Comparison of ENCODE assay signal across 16 cellular contexts in the genomic region with DNA sequence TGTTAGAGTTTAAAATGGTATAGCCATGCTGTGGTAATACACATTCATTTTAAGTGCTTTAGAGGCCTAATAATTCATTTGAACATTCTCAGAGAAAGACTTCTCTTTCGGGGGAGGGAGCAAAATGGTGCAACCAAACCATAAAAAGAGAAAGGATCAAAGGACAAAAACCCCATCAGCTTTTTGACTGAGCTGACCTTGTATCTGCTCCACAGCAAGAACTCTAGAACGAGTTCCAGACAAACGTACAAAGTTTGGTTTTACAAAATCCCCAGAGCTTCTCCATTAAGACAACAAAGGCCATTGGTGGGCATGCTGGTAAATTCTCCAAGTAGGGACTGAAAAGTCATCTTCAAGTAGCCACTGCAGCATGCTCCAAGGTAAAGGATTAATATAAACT.
DNase-seq lines count a peak whose midpoint lies in the region; ATAC-seq and TF ChIP-seq lines count a peak whose summit lies in the region.
"Had no signal": no experiment of that assay in that cellular context is flagged by ENCODE, and none has a peak within 500 bp of the region (broad histone marks: within the 10 kb centered on the region; RNA-seq: fewer than 3 reads in every experiment).

No MANE protein-coding gene starts in this region.

- H3K9me3 ChIP-seq in Karpas-422 (ENCODE audit: low read length), result no peaks in the 10 kb centered on the region
- H3K9me3 ChIP-seq: Caco-2 had no signal

- no peaks in the 10 kb centered on the region for H3K36me3 ChIP-seq in Karpas-422 (ENCODE audit: insufficient read depth, low read length)

- H3K4me3 ChIP-seq in Karpas-422 (ENCODE audit: low read length), result no peak overlapping the region
- H3K4me3 ChIP-seq: GM23248 had no signal

- no peak overlapping the region for H2AFZ ChIP-seq in Karpas-422 (ENCODE audit: low read length)
- H2AFZ ChIP-seq: GM23248 had no signal

- peak overlapping the region; percentile 36; the same call in 1 of the 2 replicates for H3K27ac ChIP-seq in Karpas-422 (ENCODE audit: low read length)
- H3K27ac ChIP-seq: C4-2B, GM23248 had no signal

- H3K4me1 Mint-ChIP-seq in chondrocyte (ENCODE audit: low read depth) (peaks cover 34% of the 10 kb centered on the region), mesothelial cell of epicardium (peaks cover 13% of the 10 kb centered on the region), osteocyte (ENCODE audit: unreplicated experiment) (peaks cover 35% of the 10 kb centered on the region)
- H3K4me1 Mint-ChIP-seq in stimulated activated memory B cell treated with anti-CD40 and anti-IgM and Interleukin-4, amounts not matched to agents 10 μg/mL and 1 μg/mL and 100 μg/mL, for 72 hours, result peaks cover 33% of the 10 kb centered on the region

- H3K4me2 ChIP-seq in Karpas-422 (ENCODE audit: low read depth, low read length, poor library complexity, severe bottlenecking), result no peak overlapping the region

- no peak overlapping the region for H3K9ac ChIP-seq in Karpas-422 (ENCODE audit: low read length)
- H3K9ac ChIP-seq: GM23248 had no signal

- H4K20me1 ChIP-seq in Karpas-422 (ENCODE audit: insufficient read depth, low read depth, low read length), result no peaks in the 10 kb centered on the region

- H3K79me2 ChIP-seq in Karpas-422 (ENCODE audit: low read length), result peaks cover 17% of the 10 kb centered on the region; the same call in 1 of the 2 replicates

- H3K27me3 ChIP-seq in Karpas-422 (ENCODE audit: low read length), result no peaks in the 10 kb centered on the region

- H3K27ac Mint-ChIP-seq in chondrocyte (ENCODE audit: unreplicated experiment) (peak overlapping the region; percentile 57), mesothelial cell of epicardium (peak overlapping the region; percentile 41), osteocyte (ENCODE audit: unreplicated experiment) (peak overlapping the region; percentile 90)
- no peak overlapping the region for H3K27ac Mint-ChIP-seq in stimulated activated memory B cell treated with anti-CD40 and anti-IgM and Interleukin-4, amounts not matched to agents 10 μg/mL and 1 μg/mL and 100 μg/mL, for 72 hours
- H3K27ac Mint-ChIP-seq: CD8-positive, alpha-beta T cell had no signal

- H3K27me3 Mint-ChIP-seq in chondrocyte (ENCODE audit: low read depth) (no peaks in the 10 kb centered on the region), mesothelial cell of epicardium (ENCODE audit: low read depth) (no peaks in the 10 kb centered on the region), osteocyte (ENCODE audit: unreplicated experiment) (no peaks in the 10 kb centered on the region)
- H3K27me3 Mint-ChIP-seq in stimulated activated memory B cell treated with anti-CD40 and anti-IgM and Interleukin-4, amounts not matched to agents 10 μg/mL and 1 μg/mL and 100 μg/mL, for 72 hours, result no peaks in the 10 kb centered on the region
- H3K27me3 Mint-ChIP-seq: CD4-positive, CD25-positive, alpha-beta regulatory T cell had no signal

- H3K4me3 Mint-ChIP-seq in chondrocyte (ENCODE audit: unreplicated experiment) (no peak overlapping the region), mesothelial cell of epicardium (no peak overlapping the region), osteocyte (ENCODE audit: unreplicated experiment) (no peak overlapping the region)
- no peak overlapping the region for H3K4me3 Mint-ChIP-seq in stimulated activated memory B cell treated with anti-CD40 and anti-IgM and Interleukin-4, amounts not matched to agents 10 μg/mL and 1 μg/mL and 100 μg/mL, for 72 hours
- H3K4me3 Mint-ChIP-seq: CD4-positive, CD25-positive, alpha-beta regulatory T cell; CD8-positive, alpha-beta T cell had no signal

- H3K9me2 ChIP-seq in Karpas-422 (replicated peaks; ENCODE audit: insufficient read depth, low read length), result no peaks in the 10 kb centered on the region

- H3K9me3 Mint-ChIP-seq in chondrocyte (ENCODE audit: low read depth) (no peaks in the 10 kb centered on the region), mesothelial cell of epicardium (peaks cover 2% of the 10 kb centered on the region), osteocyte (ENCODE audit: unreplicated experiment) (no peaks in the 10 kb centered on the region)
- H3K9me3 Mint-ChIP-seq in stimulated activated memory B cell treated with anti-CD40 and anti-IgM and Interleukin-4, amounts not matched to agents 10 μg/mL and 1 μg/mL and 100 μg/mL, for 72 hours, result no peaks in the 10 kb centered on the region
- H3K9me3 Mint-ChIP-seq: CD4-positive, CD25-positive, alpha-beta regulatory T cell; CD8-positive, alpha-beta T cell had no signal

- DNase-seq in Karpas-422, result no peak
- no peak for DNase-seq in chondrocyte (ENCODE audit: low spot score)
- no peak for DNase-seq in mesothelial cell of epicardium (ENCODE audit: low spot score in 2 of 2, unreplicated experiment in 2 of 2)
- no peak for DNase-seq in osteocyte (ENCODE audit: extremely low spot score, unreplicated experiment)
- DNase-seq: Caco-2; CD4-positive, CD25-positive, alpha-beta regulatory T cell; CD8-positive, alpha-beta T cell; DMS153; DND-41; GM23248; H7; HCEC 1CT had no signal

- ATAC-seq in HG02763 (IDR thresholded peaks at IDR 0.05; ENCODE audit: unreplicated experiment), result no peak
- no peak for ATAC-seq in stimulated activated memory B cell treated with anti-CD40 and anti-IgM and Interleukin-4, amounts not matched to agents 10 μg/mL and 1 μg/mL and 100 μg/mL, for 72 hours
- ATAC-seq in HG03565 (IDR thresholded peaks at IDR 0.05; ENCODE audit: unreplicated experiment), result no peak
- ATAC-seq: CD8-positive, alpha-beta T cell had no signal

- H3K36me3 Mint-ChIP-seq in chondrocyte (ENCODE audit: low read depth) (peaks cover 8% of the 10 kb centered on the region), mesothelial cell of epicardium (peaks cover 10% of the 10 kb centered on the region), osteocyte (ENCODE audit: unreplicated experiment) (peaks cover 5% of the 10 kb centered on the region)
- H3K36me3 Mint-ChIP-seq in stimulated activated memory B cell treated with anti-CD40 and anti-IgM and Interleukin-4, amounts not matched to agents 10 μg/mL and 1 μg/mL and 100 μg/mL, for 72 hours, result peaks cover 10% of the 10 kb centered on the region

- H3K4me1 ChIP-seq in Karpas-422 (ENCODE audit: low read length), result peaks cover 47% of the 10 kb centered on the region

- TF ChIP-seq CTCF in chondrocyte (IDR thresholded peaks at IDR 0.05), result no peak
- no peak for TF ChIP-seq CTCF in mesothelial cell of epicardium (IDR thresholded peaks at IDR 0.05; ENCODE audit: unreplicated experiment)
- TF ChIP-seq CTCF in osteocyte (IDR thresholded peaks at IDR 0.05), result no peak
